In genomic region chr10:78182841-78183240, GRCh38 we compare ENCODE assay signal across 27 cellular contexts.
"Had no signal": no experiment of that assay in that cellular context is flagged by ENCODE, and none has a peak within 500 bp of the region (broad histone marks: within the 10 kb centered on the region; RNA-seq: fewer than 3 reads in every experiment).

No MANE protein-coding gene starts in this region.

- H3K36me3 ChIP-seq: left lung, right atrium auricular region, right lobe of liver, suprapubic skin, thoracic aorta, tibial artery, upper lobe of right lung had no signal

- DNase-seq: head of caudate nucleus; hypothalamus; immature natural killer cell; kidney; left colon; left lung; mesendoderm; naive B cell; natural killer cell; nephron progenitor cell; nucleus accumbens; right lobe of liver; stimulated activated CD4-positive, alpha-beta T cell treated with anti-CD3 and anti-CD28 coated beads, Interleukin-1b, Interleukin-23, amount 100 ng/mL, for 48 hours; stimulated activated CD4-positive, alpha-beta T cell treated with anti-CD3 and anti-CD28 coated beads, Interleukin-2, amount 100 ng/mL, for 48 hours; stimulated activated CD4-positive, alpha-beta T cell treated with anti-CD3 and anti-CD28 coated beads, Interleukin-4, amount 100 ng/mL, for 4 hours; stimulated activated CD8-positive, alpha-beta memory T cell treated with anti-CD3 and anti-CD28 coated beads, Interleukin-4, amount 100 ng/mL, for 48 hours; stimulated activated naive CD4-positive, alpha-beta T cell treated with Interleukin-2 at 50 U/mL for 16 hours; tibial artery; trophoblast cell; upper lobe of right lung had no signal

- H3K9ac ChIP-seq: parathyroid adenoma had no signal

- H3K27me3 ChIP-seq: left lung, right atrium auricular region, right lobe of liver, upper lobe of right lung had no signal

- H3K9me3 ChIP-seq: left lung, right atrium auricular region, right lobe of liver, suprapubic skin, thoracic aorta, tibial artery, upper lobe of right lung had no signal

- H3K4me3 ChIP-seq: left lung, lung, right atrium auricular region, right lobe of liver, smooth muscle cell, suprapubic skin, thoracic aorta, tibial artery, upper lobe of right lung had no signal

- ATAC-seq: left colon; left lung; natural killer cell; right lobe of liver; stimulated activated memory B cell treated with anti-CD40 and anti-IgM and Interleukin-4, amounts not matched to agents 10 μg/mL and 1 μg/mL and 100 μg/mL, for 72 hours; upper lobe of right lung had no signal

- H3K79me2 ChIP-seq: parathyroid adenoma had no signal

- H2AFZ ChIP-seq: parathyroid adenoma had no signal

- H3K27ac ChIP-seq: left lung, parathyroid adenoma, right atrium auricular region, right lobe of liver, suprapubic skin, thoracic aorta, tibial artery, upper lobe of right lung had no signal

- H3K4me2 ChIP-seq: smooth muscle cell had no signal

- H3K4me1 ChIP-seq: left lung, parathyroid adenoma, right lobe of liver had no signal
